In genomic region chr18:45463433-45463832, GRCh38 we compare ENCODE assay signal across 26 cellular contexts.
DNase-seq lines count a peak whose midpoint lies in the region; ATAC-seq and TF ChIP-seq lines count a peak whose summit lies in the region.
"Had no signal": no experiment of that assay in that cellular context is flagged by ENCODE, and none has a peak within 500 bp of the region (broad histone marks: within the 10 kb centered on the region; RNA-seq: fewer than 3 reads in every experiment).

No MANE protein-coding gene starts in this region.

- no peaks in the 10 kb centered on the region for H3K36me3 Mint-ChIP-seq in stimulated activated naive B cell treated with anti-CD40 and anti-IgM and Interleukin-4, amounts not matched to agents 10 μg/mL and 1 μg/mL and 100 μg/mL, for 72 hours
- H3K36me3 Mint-ChIP-seq in activated CD8-positive, alpha-beta T cell treated with anti-CD3 and anti-CD28 coated beads for 36 hours (ENCODE audit: low read depth), result no peaks in the 10 kb centered on the region
- H3K36me3 Mint-ChIP-seq: CD8-positive, alpha-beta T cell had no signal

- POLR2A ChIA-PET in activated CD8-positive, alpha-beta T cell treated with anti-CD3 and anti-CD28 coated beads for 36 hours (lab: Charles Lee), result no interaction called here

- no peak for TF ChIP-seq CTCF in activated CD8-positive, alpha-beta T cell treated with anti-CD3 and anti-CD28 coated beads for 36 hours (IDR thresholded peaks at IDR 0.05)

- no peak overlapping the region for H3K9ac ChIP-seq in mesendoderm (ENCODE audit: low read length)

- H2BK5ac ChIP-seq in mesendoderm (ENCODE audit: low read length), result no peak overlapping the region

- no peak overlapping the region for H3K23ac ChIP-seq in mesendoderm (ENCODE audit: low read length)

- no peak overlapping the region for H2BK120ac ChIP-seq in mesendoderm (ENCODE audit: low read depth, low read length)

- ATAC-seq in stimulated activated naive B cell treated with anti-CD40 and anti-IgM and Interleukin-4, amounts not matched to agents 10 μg/mL and 1 μg/mL and 100 μg/mL, for 72 hours (replicated peaks), result peak; percentile 41 to 78
- no peak for ATAC-seq in activated CD8-positive, alpha-beta T cell treated with anti-CD3 and anti-CD28 coated beads for 36 hours
- ATAC-seq: CD8-positive, alpha-beta T cell had no signal

- H3K4me3 ChIP-seq in mesendoderm (ENCODE audit: low read length), result no peak overlapping the region
- H3K4me3 ChIP-seq: Peyer's patch had no signal

- H3K36me3 ChIP-seq in mesendoderm (ENCODE audit: control insufficient read depth, insufficient read depth, low read length), result no peaks in the 10 kb centered on the region
- H3K36me3 ChIP-seq: Peyer's patch had no signal

- CTCF ChIA-PET in activated CD8-positive, alpha-beta T cell treated with anti-CD3 and anti-CD28 coated beads for 36 hours (lab: Charles Lee), result no interaction called here

- no peak overlapping the region for H3K27ac Mint-ChIP-seq in stimulated activated naive B cell treated with anti-CD40 and anti-IgM and Interleukin-4, amounts not matched to agents 10 μg/mL and 1 μg/mL and 100 μg/mL, for 72 hours
- no peak overlapping the region for H3K27ac Mint-ChIP-seq in activated CD8-positive, alpha-beta T cell treated with anti-CD3 and anti-CD28 coated beads for 36 hours
- H3K27ac Mint-ChIP-seq: B cell; CD8-positive, alpha-beta T cell had no signal

- H3K9me3 Mint-ChIP-seq in stimulated activated naive B cell treated with anti-CD40 and anti-IgM and Interleukin-4, amounts not matched to agents 10 μg/mL and 1 μg/mL and 100 μg/mL, for 72 hours, result no peaks in the 10 kb centered on the region
- no peaks in the 10 kb centered on the region for H3K9me3 Mint-ChIP-seq in activated CD8-positive, alpha-beta T cell treated with anti-CD3 and anti-CD28 coated beads for 36 hours
- H3K9me3 Mint-ChIP-seq: CD8-positive, alpha-beta T cell had no signal

- H3K4me2 ChIP-seq in mesendoderm (ENCODE audit: low read length), result no peak overlapping the region

- H3K79me1 ChIP-seq in mesendoderm (ENCODE audit: low read length), result no peaks in the 10 kb centered on the region

- no peaks in the 10 kb centered on the region for H3K4me1 ChIP-seq in mesendoderm (ENCODE audit: control insufficient read depth, low read depth, low read length)
- H3K4me1 ChIP-seq: Caco-2, Peyer's patch had no signal

- H3K4ac ChIP-seq in mesendoderm (ENCODE audit: low read depth, low read length), result no peak overlapping the region

- DNase-seq in NCI-H82 (lab: John Stamatoyannopoulos, UW), result peak; percentile 31
- no peak for DNase-seq in NCI-H82 treated with DMSO at 0.1 percent for 48 hours (lab: John Stamatoyannopoulos, UW; ENCODE audit: unreplicated experiment)
- DNase-seq in NCI-H524 (lab: John Stamatoyannopoulos, UW), result peak; percentile 86 to 89
- DNase-seq in kidney tubule cell (ENCODE audit: low spot score), result peak; percentile 37
- DNase-seq in stimulated activated naive B cell treated with anti-CD40 and anti-IgM and Interleukin-4, amounts not matched to agents 10 μg/mL and 1 μg/mL and 100 μg/mL, for 72 hours, result no peak
- DNase-seq in mesendoderm, result no peak
- DNase-seq in NCI-H1048 (lab: John Stamatoyannopoulos, UW), result no peak
- no peak for DNase-seq in activated CD8-positive, alpha-beta T cell treated with anti-CD3 and anti-CD28 coated beads for 36 hours
- DNase-seq: Caco-2; CD8-positive, alpha-beta T cell; DMS 273 treated with DMSO at 0.1 percent for 48 hours; DMS79 treated with DMSO at 0.1 percent for 48 hours; GF-D8; HCEC 1CT; NCI-H1092; NCI-H1417 treated with DMSO at 0.1 percent for 48 hours; NCI-H1694 treated with DMSO at 0.1 percent for 48 hours; NCI-H2081; NCI-H226; NCI-H510A; NCI-H748 treated with DMSO at 0.1 percent for 48 hours; Peyer's patch; SHP77 treated with DMSO at 0.1 percent for 48 hours had no signal

- H3K27ac ChIP-seq in mesendoderm (ENCODE audit: low read depth, low read length), result no peak overlapping the region
- H3K27ac ChIP-seq: 22Rv1, C4-2B, Peyer's patch had no signal

- no peak overlapping the region for H3K18ac ChIP-seq in mesendoderm (ENCODE audit: low read length)

- H3K4me1 Mint-ChIP-seq in stimulated activated naive B cell treated with anti-CD40 and anti-IgM and Interleukin-4, amounts not matched to agents 10 μg/mL and 1 μg/mL and 100 μg/mL, for 72 hours, result peaks cover 0 to 9% of the 10 kb centered on the region in 2 donors
- no peaks in the 10 kb centered on the region for H3K4me1 Mint-ChIP-seq in activated CD8-positive, alpha-beta T cell treated with anti-CD3 and anti-CD28 coated beads for 36 hours (ENCODE audit: low read depth)
- H3K4me1 Mint-ChIP-seq: B cell had no signal

- intact Hi-C loops in activated CD8-positive, alpha-beta T cell treated with anti-CD3 and anti-CD28 coated beads for 36 hours (cut with micrococcal nuclease), result no loop called here

- H4K8ac ChIP-seq in mesendoderm (ENCODE audit: low read depth, low read length), result no peak overlapping the region

- WGBS in mesendoderm (ENCODE audit: extremely low coverage, insufficient coverage, low lambda C conversion rate), result no CpG with 5 or more reads among the region's 6 CpGs

- H3K56ac ChIP-seq in mesendoderm (ENCODE audit: low read length), result no peak overlapping the region

- no peak overlapping the region for H2AK5ac ChIP-seq in mesendoderm (ENCODE audit: low read length)

- H3K27me3 ChIP-seq in mesendoderm (ENCODE audit: insufficient read depth, low read length, poor library complexity), result no peaks in the 10 kb centered on the region
- H3K27me3 ChIP-seq: Peyer's patch had no signal

- H3K4me3 Mint-ChIP-seq in stimulated activated naive B cell treated with anti-CD40 and anti-IgM and Interleukin-4, amounts not matched to agents 10 μg/mL and 1 μg/mL and 100 μg/mL, for 72 hours, result no peak overlapping the region
- no peak overlapping the region for H3K4me3 Mint-ChIP-seq in activated CD8-positive, alpha-beta T cell treated with anti-CD3 and anti-CD28 coated beads for 36 hours
- H3K4me3 Mint-ChIP-seq: B cell; CD8-positive, alpha-beta T cell had no signal

- no peaks in the 10 kb centered on the region for H3K79me2 ChIP-seq in mesendoderm (ENCODE audit: control insufficient read depth, insufficient read depth, low read length)

- H2BK15ac ChIP-seq in mesendoderm (replicated peaks; ENCODE audit: low read depth), result no peak overlapping the region

- no peak overlapping the region for H4K5ac ChIP-seq in mesendoderm (ENCODE audit: low read length)

- peaks cover 15 to 64% of the 10 kb centered on the region in 2 donors for H3K27me3 Mint-ChIP-seq in stimulated activated naive B cell treated with anti-CD40 and anti-IgM and Interleukin-4, amounts not matched to agents 10 μg/mL and 1 μg/mL and 100 μg/mL, for 72 hours
- H3K27me3 Mint-ChIP-seq in activated CD8-positive, alpha-beta T cell treated with anti-CD3 and anti-CD28 coated beads for 36 hours, result peaks cover 1% of the 10 kb centered on the region

Comparison
In these comparisons a context has a peak if more than half of its experiments do, and no peak if none do; other contexts are left out.
1. DNase-seq: peak in NCI-H82 (single experiment), NCI-H524 (2 of 2) and kidney tubule cell (single experiment); none in NCI-H82 treated with DMSO at 0.1 percent for 48 hours (single experiment), stimulated activated naive B cell treated with anti-CD40 and anti-IgM and Interleukin-4, amounts not matched to agents 10 μg/mL and 1 μg/mL and 100 μg/mL, for 72 hours (single experiment), mesendoderm (single experiment), NCI-H1048 (single experiment) and activated CD8-positive, alpha-beta T cell treated with anti-CD3 and anti-CD28 coated beads for 36 hours (single experiment).